10 cellular contexts compared by ENCODE assay signal in genomic region chr14:92503756-92504491, GRCh38. TPM values are rescaled to one million over a fixed set of nuclear protein-coding genes. Genes with fewer than 3 reads are reported as not detected.
DNase-seq lines count a peak whose midpoint lies in the region; ATAC-seq and TF ChIP-seq lines count a peak whose summit lies in the region.
"Had no signal": no experiment of that assay in that cellular context is flagged by ENCODE, and none has a peak within 500 bp of the region (broad histone marks: within the 10 kb centered on the region; RNA-seq: fewer than 3 reads in every experiment).

No MANE protein-coding gene starts in this region.

- H2AK5ac ChIP-seq in mesenchymal stem cell (ENCODE audit: low read length, severe bottlenecking) = no peak overlapping the region

- ATAC-seq in HG03565 (IDR thresholded peaks at IDR 0.05; ENCODE audit: unreplicated experiment) (no peak), HG03442 (IDR thresholded peaks at IDR 0.05; ENCODE audit: unreplicated experiment) (no peak), GM21515 (IDR thresholded peaks at IDR 0.05; ENCODE audit: unreplicated experiment) (no peak)
- no peak for ATAC-seq in activated T-cell treated with anti-CD3 and anti-CD28 coated beads, Interleukin-2, amount 50 U/mL, for 4 hours

- no peak overlapping the region for H2BK12ac ChIP-seq in mesenchymal stem cell (ENCODE audit: low read length in 2 of 2)

- no peak overlapping the region for H3K23ac ChIP-seq in mesenchymal stem cell (ENCODE audit: low read length in 2 of 2)

- H3K9me3 Mint-ChIP-seq in CD14-positive monocyte = peaks cover 0 to 3% (median 0%) of the 10 kb centered on the region in 7 donors
- no peaks in the 10 kb centered on the region for H3K9me3 Mint-ChIP-seq in activated T-cell treated with anti-CD3 and anti-CD28 coated beads, Interleukin-2, amount 50 U/mL, for 4 hours
- H3K9me3 Mint-ChIP-seq: activated naive CD4-positive, alpha-beta T cell treated with anti-CD3 and anti-CD28 coated beads, Interleukin-2, amount 50 U/mL, for 24 hours had no signal

- H3K27me3 ChIP-seq in mesenchymal stem cell (ENCODE audit: control insufficient read depth in 1 of 2, insufficient read depth in 1 of 2, low read length in 2 of 2) = no peaks in the 10 kb centered on the region
- H3K27me3 ChIP-seq: upper lobe of left lung had no signal

- no peak overlapping the region for H3K4me3 ChIP-seq in mesenchymal stem cell (ENCODE audit: insufficient read depth in 1 of 2, low read depth in 1 of 2, low read length in 2 of 2)
- H3K4me3 ChIP-seq: upper lobe of left lung had no signal

- H3K4me1 ChIP-seq in mesenchymal stem cell (ENCODE audit: control insufficient read depth, insufficient read depth, low read depth, low read length) = peaks cover 12% of the 10 kb centered on the region

- peak; percentile 64 for DNase-seq in CD14-positive monocyte (ENCODE audit: low spot score)
- peak; percentile 69 for DNase-seq in LoVo (ENCODE audit: low spot score)
- DNase-seq in dermis blood vessel endothelial cell = peak; percentile 53
- peak; percentile 83 for DNase-seq in mesenchymal stem cell
- no peak for DNase-seq in activated T-cell treated with anti-CD3 and anti-CD28 coated beads, Interleukin-2, amount 50 U/mL, for 4 hours

- H4K8ac ChIP-seq in mesenchymal stem cell (ENCODE audit: low read length) = peak overlapping the region; percentile 31

- H3K4ac ChIP-seq in mesenchymal stem cell (ENCODE audit: low read depth in 1 of 2, low read length in 2 of 2) = no peak overlapping the region

- TF ChIP-seq CTCF in CD14-positive monocyte (IDR thresholded peaks at IDR 0.05) = no peak

- H3K79me1 ChIP-seq in mesenchymal stem cell (replicated peaks; ENCODE audit: low read length, poor library complexity, severe bottlenecking) = no peaks in the 10 kb centered on the region

- no peak overlapping the region for H4K91ac ChIP-seq in mesenchymal stem cell (ENCODE audit: low read length)

- H3K14ac ChIP-seq in mesenchymal stem cell (ENCODE audit: low read length in 2 of 2) = no peak overlapping the region

- no peak overlapping the region for H2BK120ac ChIP-seq in mesenchymal stem cell (ENCODE audit: low read depth, low read length)

- intact Hi-C loops in CD14-positive monocyte (cut with micrococcal nuclease) = no loop called here

- no peak overlapping the region for H3K18ac ChIP-seq in mesenchymal stem cell (ENCODE audit: low read depth in 1 of 2, low read length in 2 of 2)

- H2AFZ ChIP-seq in mesenchymal stem cell (ENCODE audit: low read depth, low read length) = no peak overlapping the region

- H3K9ac ChIP-seq in mesenchymal stem cell (ENCODE audit: low read length) = no peak overlapping the region

- peak overlapping the region; percentile 40 to 91 (median 79) for H3K27ac Mint-ChIP-seq in CD14-positive monocyte
- H3K27ac Mint-ChIP-seq: activated naive CD4-positive, alpha-beta T cell treated with anti-CD3 and anti-CD28 coated beads, Interleukin-2, amount 50 U/mL, for 24 hours had no signal

- peaks cover 41 to 45% of the 10 kb centered on the region in 2 donors for H3K36me3 Mint-ChIP-seq in CD14-positive monocyte
- H3K36me3 Mint-ChIP-seq in activated T-cell treated with anti-CD3 and anti-CD28 coated beads, Interleukin-2, amount 50 U/mL, for 4 hours (ENCODE audit: insufficient read depth) = no peaks in the 10 kb centered on the region
- H3K36me3 Mint-ChIP-seq: activated naive CD4-positive, alpha-beta T cell treated with anti-CD3 and anti-CD28 coated beads, Interleukin-2, amount 50 U/mL, for 24 hours had no signal

- peak overlapping the region in 1 of 2 donors; percentile 50 for H3K4me3 Mint-ChIP-seq in CD14-positive monocyte
- no peak overlapping the region for H3K4me3 Mint-ChIP-seq in activated T-cell treated with anti-CD3 and anti-CD28 coated beads, Interleukin-2, amount 50 U/mL, for 4 hours
- H3K4me3 Mint-ChIP-seq: activated naive CD4-positive, alpha-beta T cell treated with anti-CD3 and anti-CD28 coated beads, Interleukin-2, amount 50 U/mL, for 24 hours had no signal

- no peaks in the 10 kb centered on the region for H3K9me3 ChIP-seq in mesenchymal stem cell (ENCODE audit: control insufficient read depth, low read length)
- H3K9me3 ChIP-seq: upper lobe of left lung had no signal

- no peak overlapping the region for H3K27ac ChIP-seq in mesenchymal stem cell (ENCODE audit: low read length, poor library complexity, severe bottlenecking)
- H3K27ac ChIP-seq: upper lobe of left lung had no signal

- H3K36me3 ChIP-seq in mesenchymal stem cell (ENCODE audit: control insufficient read depth in 1 of 2, insufficient read depth in 2 of 2, low read depth in 1 of 2, low read length in 2 of 2) = no peaks in the 10 kb centered on the region
- H3K36me3 ChIP-seq: upper lobe of left lung had no signal

- no peak overlapping the region for H3K4me2 ChIP-seq in mesenchymal stem cell (ENCODE audit: low read length, poor library complexity, severe bottlenecking)

- no peak overlapping the region for H2BK15ac ChIP-seq in mesenchymal stem cell (ENCODE audit: low read depth, poor library complexity, severe bottlenecking)

- no peak overlapping the region for H2BK5ac ChIP-seq in mesenchymal stem cell (ENCODE audit: low read depth, low read length, poor library complexity, severe bottlenecking)

- WGBS in mesenchymal stem cell = 32% methylated on average over 3 of the region's 4 CpGs

- peaks cover 59% of the 10 kb centered on the region for H3K4me1 Mint-ChIP-seq in CD14-positive monocyte
- H3K4me1 Mint-ChIP-seq in activated T-cell treated with anti-CD3 and anti-CD28 coated beads, Interleukin-2, amount 50 U/mL, for 4 hours (ENCODE audit: low read depth) = peaks cover 8% of the 10 kb centered on the region

- peaks cover 4 to 14% (median 14%) of the 10 kb centered on the region in 3 donors for H3K27me3 Mint-ChIP-seq in CD14-positive monocyte (ENCODE audit: low read depth in 3 of 3)
- H3K27me3 Mint-ChIP-seq in activated T-cell treated with anti-CD3 and anti-CD28 coated beads, Interleukin-2, amount 50 U/mL, for 4 hours (ENCODE audit: low read depth) = peaks cover 2% of the 10 kb centered on the region
- H3K27me3 Mint-ChIP-seq: activated naive CD4-positive, alpha-beta T cell treated with anti-CD3 and anti-CD28 coated beads, Interleukin-2, amount 50 U/mL, for 24 hours had no signal

RNA-seq across cellular contexts. Expression of gene RIN3, which starts 9.7 kb away (rescaled TPM):
- polyA plus RNA-seq in CD14-positive monocyte = 10 to 100 TPM; 42.8 to 54.6 TPM
- 7.7 and 11.1 TPM in 2 replicates for total RNA-seq in dermis blood vessel endothelial cell
- 19.4 TPM for polyA plus RNA-seq in mesenchymal stem cell (2013, experiment 1 of 2)
- polyA plus RNA-seq in mesenchymal stem cell (2013, experiment 2 of 2) = 19.3 TPM
- 10 to 100 TPM; 14.2 to 24.3 (median 18.5) TPM for total RNA-seq in activated T-cell treated with anti-CD3 and anti-CD28 coated beads, Interleukin-2, amount 50 U/mL, for 4 hours
